ENCODE assay signal across 9 cellular contexts in the genomic region with DNA sequence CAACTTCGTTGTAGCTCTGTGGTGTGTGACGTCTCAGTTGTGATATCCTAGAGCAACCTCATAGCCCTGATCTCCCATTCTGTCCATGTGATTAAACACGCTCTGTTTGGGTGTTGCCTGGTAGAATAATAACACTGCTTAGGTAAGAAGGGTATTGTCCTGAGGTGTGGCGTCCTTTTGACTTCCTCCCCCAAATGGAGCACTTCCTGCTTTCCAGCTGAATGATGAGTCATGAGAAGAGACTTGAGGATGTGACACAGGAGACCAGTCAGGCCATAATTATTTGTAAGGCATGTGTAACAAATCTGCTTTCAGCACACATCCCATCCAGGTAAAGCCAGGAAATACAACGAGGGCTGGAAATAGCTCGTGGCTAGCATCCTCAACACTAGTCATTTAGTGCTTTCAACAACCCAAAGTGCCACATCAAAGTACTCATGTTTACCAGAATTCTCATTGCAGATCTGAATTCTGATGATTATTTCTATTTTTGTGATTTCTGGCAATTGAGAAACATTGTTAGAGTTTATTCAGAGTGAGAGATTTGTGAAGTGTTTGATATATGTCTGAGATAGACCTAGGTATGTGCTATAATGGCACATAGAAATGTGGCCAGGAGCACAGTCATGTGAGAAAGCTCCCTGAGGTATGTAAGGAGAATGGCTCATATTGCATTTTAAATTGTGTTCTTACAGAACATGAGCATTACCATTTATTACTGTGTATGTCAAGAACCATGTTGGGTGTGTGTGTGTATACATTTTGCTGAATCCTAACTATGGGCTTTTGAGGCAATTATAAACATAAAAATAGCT.
DNase-seq lines count a peak whose midpoint lies in the region; ATAC-seq and TF ChIP-seq lines count a peak whose summit lies in the region.
"Had no signal": no experiment of that assay in that cellular context is flagged by ENCODE, and none has a peak within 500 bp of the region (broad histone marks: within the 10 kb centered on the region; RNA-seq: fewer than 3 reads in every experiment).

No MANE protein-coding gene starts in this region.

- ATAC-seq in DND-41 (ENCODE audit: insufficient read depth, low read depth): peak; percentile 31; the same call in 1 of the 3 replicates
- ATAC-seq in naive thymus-derived CD4-positive, alpha-beta T cell: peak; percentile 29
- ATAC-seq in GM18861 (IDR thresholded peaks at IDR 0.05; ENCODE audit: unreplicated experiment): no peak
- no peak for ATAC-seq in GM21367 (IDR thresholded peaks at IDR 0.05; ENCODE audit: unreplicated experiment)
- ATAC-seq in GM18519 (IDR thresholded peaks at IDR 0.05; ENCODE audit: low FRiP score, unreplicated experiment): no peak

- intact Hi-C loops in naive thymus-derived CD4-positive, alpha-beta T cell (cut with micrococcal nuclease): no loop called here

- CTCF ChIA-PET in naive thymus-derived CD4-positive, alpha-beta T cell (lab: Charles Lee): no interaction called here
- CTCF ChIA-PET in activated naive CD4-positive, alpha-beta T cell treated with anti-CD3 and anti-CD28 coated beads, Interleukin-2, amount 10 ng/mL, durations not matched to agents 7 days and 5 days (lab: Charles Lee): interaction anchor here (1.3 kb wide), 1 partner anchor 94 kb away, joined by 5 read pairs; no protein-coding TSS in a partner anchor

- POLR2A ChIA-PET in naive thymus-derived CD4-positive, alpha-beta T cell (lab: Charles Lee): no interaction called here

- peaks cover 5% of the 10 kb centered on the region for H3K27me3 ChIP-seq in DND-41 (ENCODE audit: insufficient read depth, low read length, poor library complexity)
- H3K27me3 ChIP-seq in naive thymus-derived CD4-positive, alpha-beta T cell (ENCODE audit: control insufficient read depth in 2 of 2, insufficient read depth in 2 of 2, low read length in 2 of 2): no peaks in the 10 kb centered on the region

- no peak overlapping the region for H2AFZ ChIP-seq in DND-41 (ENCODE audit: low read depth, low read length)

- H3K36me3 ChIP-seq in DND-41 (ENCODE audit: insufficient read depth, low read length): no peaks in the 10 kb centered on the region
- no peaks in the 10 kb centered on the region for H3K36me3 ChIP-seq in naive thymus-derived CD4-positive, alpha-beta T cell (ENCODE audit: control insufficient read depth in 2 of 3, insufficient read depth in 3 of 3, low read length in 3 of 3)

- H3K27ac Mint-ChIP-seq in naive thymus-derived CD4-positive, alpha-beta T cell: no peak overlapping the region
- no peak overlapping the region for H3K27ac Mint-ChIP-seq in activated naive CD4-positive, alpha-beta T cell treated with anti-CD3 and anti-CD28 coated beads, Interleukin-2, amount 10 ng/mL, durations not matched to agents 7 days and 5 days

- no peak overlapping the region for H3K4me2 ChIP-seq in DND-41 (ENCODE audit: insufficient read depth, low read length)

- no peaks in the 10 kb centered on the region for H3K79me2 ChIP-seq in DND-41 (ENCODE audit: insufficient read depth, low read length)

- H3K9me3 ChIP-seq in DND-41 (ENCODE audit: insufficient read depth, low read length, severe bottlenecking): no peaks in the 10 kb centered on the region
- no peaks in the 10 kb centered on the region for H3K9me3 ChIP-seq in naive thymus-derived CD4-positive, alpha-beta T cell (ENCODE audit: control insufficient read depth in 2 of 3, low read length in 3 of 3)

- H3K4me1 ChIP-seq in DND-41 (ENCODE audit: insufficient read depth, low read length): no peaks in the 10 kb centered on the region
- H3K4me1 ChIP-seq in naive thymus-derived CD4-positive, alpha-beta T cell (ENCODE audit: control insufficient read depth in 2 of 2, insufficient read depth in 2 of 2, low read length in 2 of 2): no peaks in the 10 kb centered on the region

- H3K9ac ChIP-seq in DND-41 (ENCODE audit: low read depth, low read length): no peak overlapping the region

- H4K20me1 ChIP-seq in DND-41 (ENCODE audit: insufficient read depth, low read length): no peaks in the 10 kb centered on the region

- peaks cover 5 to 17% (median 8%) of the 10 kb centered on the region in 5 donors for H3K27me3 Mint-ChIP-seq in naive thymus-derived CD4-positive, alpha-beta T cell
- peaks cover 8% of the 10 kb centered on the region for H3K27me3 Mint-ChIP-seq in activated naive CD4-positive, alpha-beta T cell treated with anti-CD3 and anti-CD28 coated beads, Interleukin-2, amount 10 ng/mL, durations not matched to agents 7 days and 5 days

- H3K9me3 Mint-ChIP-seq in naive thymus-derived CD4-positive, alpha-beta T cell: peaks cover 0 to 1% (median 0%) of the 10 kb centered on the region in 11 donors
- no peaks in the 10 kb centered on the region for H3K9me3 Mint-ChIP-seq in activated naive CD4-positive, alpha-beta T cell treated with anti-CD3 and anti-CD28 coated beads, Interleukin-2, amount 10 ng/mL, durations not matched to agents 7 days and 5 days

- no peaks in the 10 kb centered on the region for H3K36me3 Mint-ChIP-seq in naive thymus-derived CD4-positive, alpha-beta T cell
- no peaks in the 10 kb centered on the region for H3K36me3 Mint-ChIP-seq in activated naive CD4-positive, alpha-beta T cell treated with anti-CD3 and anti-CD28 coated beads, Interleukin-2, amount 10 ng/mL, durations not matched to agents 7 days and 5 days

- H3K4me3 ChIP-seq in DND-41 (ENCODE audit: low read depth in 1 of 2, low read length in 2 of 2): no peak overlapping the region
- no peak overlapping the region for H3K4me3 ChIP-seq in naive thymus-derived CD4-positive, alpha-beta T cell (ENCODE audit: low read length)

- TF ChIP-seq CTCF in DND-41 (IDR thresholded peaks at IDR 0.05; ENCODE audit: borderline replicate concordance, extremely low read depth, low read length, poor library complexity, severe bottlenecking): no peak

- H3K4me3 Mint-ChIP-seq in naive thymus-derived CD4-positive, alpha-beta T cell: no peak overlapping the region
- H3K4me3 Mint-ChIP-seq in activated naive CD4-positive, alpha-beta T cell treated with anti-CD3 and anti-CD28 coated beads, Interleukin-2, amount 10 ng/mL, durations not matched to agents 7 days and 5 days: no peak overlapping the region

- DNase-seq in DND-41 (no peak), NCI-H2029 treated with DMSO at 0.1 percent for 48 hours (lab: John Stamatoyannopoulos, UW) (peak; percentile 62), dermis blood vessel endothelial cell (peak; percentile 98)
- no peak for DNase-seq in naive thymus-derived CD4-positive, alpha-beta T cell
- no peak for DNase-seq in activated naive CD4-positive, alpha-beta T cell treated with anti-CD3 and anti-CD28 coated beads, Interleukin-2, amount 10 ng/mL, durations not matched to agents 7 days and 5 days
- DNase-seq: head of caudate nucleus had no signal

- H3K4me1 Mint-ChIP-seq in naive thymus-derived CD4-positive, alpha-beta T cell: peaks cover 0 to 7% (median 0%) of the 10 kb centered on the region in 7 donors
- peaks cover 5% of the 10 kb centered on the region for H3K4me1 Mint-ChIP-seq in activated naive CD4-positive, alpha-beta T cell treated with anti-CD3 and anti-CD28 coated beads, Interleukin-2, amount 10 ng/mL, durations not matched to agents 7 days and 5 days

- no peak overlapping the region for H3K27ac ChIP-seq in DND-41 (ENCODE audit: low read length)
- H3K27ac ChIP-seq in naive thymus-derived CD4-positive, alpha-beta T cell (ENCODE audit: low read depth, low read length): no peak overlapping the region

Comparison
In these comparisons a context has a peak if more than half of its experiments do, and no peak if none do; other contexts are left out.
1. ATAC-seq: peak in DND-41 (single experiment) and naive thymus-derived CD4-positive, alpha-beta T cell (single experiment); none in GM18861 (single experiment), GM21367 (single experiment) and GM18519 (single experiment).
2. DNase-seq: peak in NCI-H2029 treated with DMSO at 0.1 percent for 48 hours (single experiment) and dermis blood vessel endothelial cell (single experiment); none in DND-41 (single experiment), naive thymus-derived CD4-positive, alpha-beta T cell (0 of 9) and activated naive CD4-positive, alpha-beta T cell treated with anti-CD3 and anti-CD28 coated beads, Interleukin-2, amount 10 ng/mL, durations not matched to agents 7 days and 5 days (single experiment).